13 cellular contexts compared by ENCODE assay signal in genomic region chr6:22271044-22271443, GRCh38.
DNase-seq lines count a peak whose midpoint lies in the region; ATAC-seq and TF ChIP-seq lines count a peak whose summit lies in the region.
"Had no signal": no experiment of that assay in that cellular context is flagged by ENCODE, and none has a peak within 500 bp of the region (broad histone marks: within the 10 kb centered on the region; RNA-seq: fewer than 3 reads in every experiment).

No MANE protein-coding gene starts in this region.

- CTCF ChIA-PET in RWPE1 (lab: Yijun Ruan, JAX): no interaction called here

- POLR2A ChIA-PET in RWPE1 (lab: Yijun Ruan, JAX; ENCODE audit: low non-redundant PET): no interaction called here

- peak; percentile 66 for ATAC-seq in GM19023 (IDR thresholded peaks at IDR 0.05; ENCODE audit: unreplicated experiment)
- ATAC-seq in HG03025 (IDR thresholded peaks at IDR 0.05; ENCODE audit: low FRiP score, unreplicated experiment): peak; percentile 68
- peak; percentile 95 to 96 for ATAC-seq in stimulated activated naive B cell treated with anti-CD40 and anti-IgM and Interleukin-4, amounts not matched to agents 10 μg/mL and 1 μg/mL and 100 μg/mL, for 72 hours (replicated peaks)
- ATAC-seq: body of pancreas; stimulated activated naive CD8-positive, alpha-beta T cell treated with anti-CD3 and anti-CD28 coated beads, Interleukin-15, Interleukin-2, amounts not matched to agents 100 U/mL and 50 U/mL, for 24 hours had no signal

- no peak overlapping the region for H3K27ac Mint-ChIP-seq in stimulated activated naive B cell treated with anti-CD40 and anti-IgM and Interleukin-4, amounts not matched to agents 10 μg/mL and 1 μg/mL and 100 μg/mL, for 72 hours
- H3K27ac Mint-ChIP-seq: activated T-helper 1 cell treated with anti-CD3 and anti-CD28 coated beads, Interleukin-12 subunit alpha, Interleukin-12 subunit beta, Interleukin-2, Interleukin-4 antibody, amounts not matched to agents 30 ng/mL and 10 ng/mL and 1 ng/mL, durations not matched to agents 14 hours and 24 hours and 36 hours had no signal

- peaks cover 4% of the 10 kb centered on the region in 2 donors for H3K9me3 Mint-ChIP-seq in stimulated activated naive B cell treated with anti-CD40 and anti-IgM and Interleukin-4, amounts not matched to agents 10 μg/mL and 1 μg/mL and 100 μg/mL, for 72 hours

- peak; percentile 90 for DNase-seq in MV-4-11 (lab: John Stamatoyannopoulos, UW)
- peak; percentile 1 for DNase-seq in stimulated activated naive B cell treated with anti-CD40 and anti-IgM and Interleukin-4, amounts not matched to agents 10 μg/mL and 1 μg/mL and 100 μg/mL, for 72 hours
- no peak for DNase-seq in DMS153 treated with DMSO at 0.1 percent for 48 hours (lab: John Stamatoyannopoulos, UW; ENCODE audit: unreplicated experiment)
- DNase-seq in NCI-H2196 (lab: John Stamatoyannopoulos, UW; ENCODE audit: unreplicated experiment): no peak
- DNase-seq in NCI-H1436 treated with DMSO at 0.1 percent for 48 hours (lab: John Stamatoyannopoulos, UW): no peak
- no peak for DNase-seq in RWPE1 (ENCODE audit: low spot score)
- DNase-seq: body of pancreas; DMS153; Right ventricle myocardium superior; stimulated activated naive CD8-positive, alpha-beta T cell treated with anti-CD3 and anti-CD28 coated beads, Interleukin-15, Interleukin-2, amounts not matched to agents 100 U/mL and 50 U/mL, for 24 hours had no signal

- TF ChIP-seq CTCF in RWPE1 (conservative IDR thresholded peaks at IDR 0.05; ENCODE audit: low read depth): no peak

- no peaks in the 10 kb centered on the region for H3K36me3 Mint-ChIP-seq in stimulated activated naive B cell treated with anti-CD40 and anti-IgM and Interleukin-4, amounts not matched to agents 10 μg/mL and 1 μg/mL and 100 μg/mL, for 72 hours

- H3K4me1 Mint-ChIP-seq in stimulated activated naive B cell treated with anti-CD40 and anti-IgM and Interleukin-4, amounts not matched to agents 10 μg/mL and 1 μg/mL and 100 μg/mL, for 72 hours: peaks cover 11 to 35% of the 10 kb centered on the region in 2 donors

- peaks cover 0 to 4% of the 10 kb centered on the region in 2 donors for H3K27me3 Mint-ChIP-seq in stimulated activated naive B cell treated with anti-CD40 and anti-IgM and Interleukin-4, amounts not matched to agents 10 μg/mL and 1 μg/mL and 100 μg/mL, for 72 hours

- H3K27ac ChIP-seq in RWPE1: no peak overlapping the region
- H3K27ac ChIP-seq: body of pancreas had no signal

- peak overlapping the region; percentile 55 to 58 for H3K4me3 Mint-ChIP-seq in stimulated activated naive B cell treated with anti-CD40 and anti-IgM and Interleukin-4, amounts not matched to agents 10 μg/mL and 1 μg/mL and 100 μg/mL, for 72 hours
- H3K4me3 Mint-ChIP-seq: activated T-helper 1 cell treated with anti-CD3 and anti-CD28 coated beads, Interleukin-12 subunit alpha, Interleukin-12 subunit beta, Interleukin-2, Interleukin-4 antibody, amounts not matched to agents 30 ng/mL and 10 ng/mL and 1 ng/mL, durations not matched to agents 14 hours and 24 hours and 36 hours had no signal

Comparison
In these comparisons a context has a peak if more than half of its experiments do, and no peak if none do; other contexts are left out.
1. DNase-seq: peak in MV-4-11 (single experiment) and stimulated activated naive B cell treated with anti-CD40 and anti-IgM and Interleukin-4, amounts not matched to agents 10 μg/mL and 1 μg/mL and 100 μg/mL, for 72 hours (single experiment); none in DMS153 treated with DMSO at 0.1 percent for 48 hours (single experiment), NCI-H2196 (single experiment), NCI-H1436 treated with DMSO at 0.1 percent for 48 hours (single experiment) and RWPE1 (single experiment).
2. Peak in every context shown above with its lines, with median percentiles within 50 percentile points of each other: ATAC-seq.